Comparison of ENCODE assay signal across 1 cellular context in the genomic region with DNA sequence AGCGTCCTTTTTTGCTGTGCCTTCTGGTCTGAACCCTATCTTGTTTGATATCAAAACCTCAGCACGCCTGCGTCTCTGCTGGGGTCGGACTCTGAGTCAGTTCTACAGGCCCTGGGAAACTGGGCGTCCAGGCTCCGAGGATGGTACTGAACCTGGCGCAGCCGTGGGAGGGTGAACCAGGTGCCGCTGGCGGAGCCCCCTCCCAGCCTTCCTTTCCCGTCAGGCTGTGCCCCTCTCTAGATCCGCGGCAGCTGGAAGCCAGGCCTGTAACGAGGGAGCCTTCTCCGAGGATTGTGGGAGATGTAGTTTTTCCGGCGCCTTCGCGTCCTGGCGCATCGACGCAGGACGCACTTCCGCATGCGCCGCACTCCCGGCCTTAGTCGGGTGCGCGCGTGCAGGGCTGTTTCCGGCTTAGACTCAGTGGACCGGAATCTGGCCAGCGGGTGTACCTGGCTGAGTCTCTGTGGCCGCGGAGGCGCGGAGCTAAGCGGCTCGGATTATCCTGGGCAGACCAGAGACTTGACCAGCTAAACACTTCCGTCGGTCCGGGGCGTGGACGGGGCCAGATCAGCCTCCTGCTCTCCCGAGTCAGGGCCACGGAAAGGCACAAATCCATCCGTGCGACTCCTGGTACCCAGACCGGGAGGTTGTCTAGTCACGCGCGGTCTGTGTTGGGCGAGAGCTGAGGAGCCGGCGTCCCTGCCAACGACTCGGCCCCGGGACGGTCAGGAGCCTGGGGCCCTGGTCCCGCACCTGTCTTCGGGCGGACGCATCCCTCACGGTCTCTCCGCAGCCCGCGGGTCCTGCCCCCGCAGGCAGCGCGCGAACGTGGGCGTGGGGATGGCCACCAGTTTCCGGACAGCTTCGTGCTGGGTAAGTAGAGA.
TF ChIP-seq lines count a peak whose summit lies in the region.

A gene with protein sequence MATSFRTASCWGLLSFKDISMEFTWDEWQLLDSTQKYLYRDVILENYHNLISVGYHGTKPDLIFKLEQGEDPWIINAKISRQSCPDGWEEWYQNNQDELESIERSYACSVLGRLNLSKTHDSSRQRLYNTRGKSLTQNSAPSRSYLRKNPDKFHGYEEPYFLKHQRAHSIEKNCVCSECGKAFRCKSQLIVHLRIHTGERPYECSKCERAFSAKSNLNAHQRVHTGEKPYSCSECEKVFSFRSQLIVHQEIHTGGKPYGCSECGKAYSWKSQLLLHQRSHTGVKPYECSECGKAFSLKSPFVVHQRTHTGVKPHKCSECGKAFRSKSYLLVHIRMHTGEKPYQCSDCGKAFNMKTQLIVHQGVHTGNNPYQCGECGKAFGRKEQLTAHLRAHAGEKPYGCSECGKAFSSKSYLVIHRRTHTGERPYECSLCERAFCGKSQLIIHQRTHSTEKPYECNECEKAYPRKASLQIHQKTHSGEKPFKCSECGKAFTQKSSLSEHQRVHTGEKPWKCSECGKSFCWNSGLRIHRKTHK (plus strand): TSS at position 367 of the 884 bp plus-strand sequence. CDS start 474 bp downstream, at position 841.

TF ChIP-seq in HEK293, 187 proteins besides CTCF, POLR2A, EP300 and RAD21 (continued from another document and continues in another):
- TF ChIP-seq, protein P1, sequence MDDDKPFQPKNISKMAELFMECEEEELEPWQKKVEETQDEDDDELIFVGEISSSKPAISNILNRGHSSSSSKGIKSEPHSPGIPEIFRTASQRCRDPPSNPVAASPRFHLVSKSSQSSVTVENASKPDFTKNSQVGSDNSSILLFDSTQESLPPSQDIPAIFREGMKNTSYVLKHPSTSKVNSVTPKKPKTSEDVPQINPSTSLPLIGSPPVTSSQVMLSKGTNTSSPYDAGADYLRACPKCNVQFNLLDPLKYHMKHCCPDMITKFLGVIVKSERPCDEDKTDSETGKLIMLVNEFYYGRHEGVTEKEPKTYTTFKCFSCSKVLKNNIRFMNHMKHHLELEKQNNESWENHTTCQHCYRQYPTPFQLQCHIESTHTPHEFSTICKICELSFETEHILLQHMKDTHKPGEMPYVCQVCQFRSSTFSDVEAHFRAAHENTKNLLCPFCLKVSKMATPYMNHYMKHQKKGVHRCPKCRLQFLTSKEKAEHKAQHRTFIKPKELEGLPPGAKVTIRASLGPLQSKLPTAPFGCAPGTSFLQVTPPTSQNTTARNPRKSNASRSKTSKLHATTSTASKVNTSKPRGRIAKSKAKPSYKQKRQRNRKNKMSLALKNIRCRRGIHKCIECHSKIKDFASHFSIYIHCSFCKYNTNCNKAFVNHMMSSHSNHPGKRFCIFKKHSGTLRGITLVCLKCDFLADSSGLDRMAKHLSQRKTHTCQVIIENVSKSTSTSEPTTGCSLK (tag by site-specific recombination; IDR thresholded peaks at IDR 0.05) = no peak
- TF ChIP-seq, protein P2, sequence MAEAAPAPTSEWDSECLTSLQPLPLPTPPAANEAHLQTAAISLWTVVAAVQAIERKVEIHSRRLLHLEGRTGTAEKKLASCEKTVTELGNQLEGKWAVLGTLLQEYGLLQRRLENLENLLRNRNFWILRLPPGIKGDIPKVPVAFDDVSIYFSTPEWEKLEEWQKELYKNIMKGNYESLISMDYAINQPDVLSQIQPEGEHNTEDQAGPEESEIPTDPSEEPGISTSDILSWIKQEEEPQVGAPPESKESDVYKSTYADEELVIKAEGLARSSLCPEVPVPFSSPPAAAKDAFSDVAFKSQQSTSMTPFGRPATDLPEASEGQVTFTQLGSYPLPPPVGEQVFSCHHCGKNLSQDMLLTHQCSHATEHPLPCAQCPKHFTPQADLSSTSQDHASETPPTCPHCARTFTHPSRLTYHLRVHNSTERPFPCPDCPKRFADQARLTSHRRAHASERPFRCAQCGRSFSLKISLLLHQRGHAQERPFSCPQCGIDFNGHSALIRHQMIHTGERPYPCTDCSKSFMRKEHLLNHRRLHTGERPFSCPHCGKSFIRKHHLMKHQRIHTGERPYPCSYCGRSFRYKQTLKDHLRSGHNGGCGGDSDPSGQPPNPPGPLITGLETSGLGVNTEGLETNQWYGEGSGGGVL (tag by site-specific recombination; IDR thresholded peaks at IDR 0.05) = no peak
- TF ChIP-seq ZNF768 (tag by site-specific recombination; IDR thresholded peaks at IDR 0.05) = peak; percentile 47; the same call in 1 of the 2 replicates
- TF ChIP-seq, protein P3, sequence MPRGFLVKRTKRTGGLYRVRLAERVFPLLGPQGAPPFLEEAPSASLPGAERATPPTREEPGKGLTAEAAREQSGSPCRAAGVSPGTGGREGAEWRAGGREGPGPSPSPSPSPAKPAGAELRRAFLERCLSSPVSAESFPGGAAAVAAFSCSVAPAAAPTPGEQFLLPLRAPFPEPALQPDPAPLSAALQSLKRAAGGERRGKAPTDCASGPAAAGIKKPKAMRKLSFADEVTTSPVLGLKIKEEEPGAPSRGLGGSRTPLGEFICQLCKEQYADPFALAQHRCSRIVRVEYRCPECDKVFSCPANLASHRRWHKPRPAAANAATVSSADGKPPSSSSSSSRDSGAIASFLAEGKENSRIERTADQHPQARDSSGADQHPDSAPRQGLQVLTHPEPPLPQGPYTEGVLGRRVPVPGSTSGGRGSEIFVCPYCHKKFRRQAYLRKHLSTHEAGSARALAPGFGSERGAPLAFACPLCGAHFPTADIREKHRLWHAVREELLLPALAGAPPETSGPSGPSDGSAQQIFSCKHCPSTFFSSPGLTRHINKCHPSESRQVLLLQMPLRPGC (tag by site-specific recombination; IDR thresholded peaks at IDR 0.05) = 0 out of 2 replicates have a peak, but pooled peaks have one; percentile 12
- TF ChIP-seq ZEB2 (tag by site-specific recombination; IDR thresholded peaks at IDR 0.05) = peak; percentile 68
- no peak for TF ChIP-seq ZNF19 (tag by site-specific recombination; IDR thresholded peaks at IDR 0.05; ENCODE audit: low read depth)
- TF ChIP-seq ZBTB17 (tag by site-specific recombination; IDR thresholded peaks at IDR 0.05) = peak; percentile 98
- TF ChIP-seq ZNF169 (tag by site-specific recombination; IDR thresholded peaks at IDR 0.05) = peak; percentile 53; the same call in 1 of the 2 replicates
- no peak for TF ChIP-seq ZNF221 (tag by site-specific recombination; IDR thresholded peaks at IDR 0.05; ENCODE audit: borderline replicate concordance)
- TF ChIP-seq, protein P4, sequence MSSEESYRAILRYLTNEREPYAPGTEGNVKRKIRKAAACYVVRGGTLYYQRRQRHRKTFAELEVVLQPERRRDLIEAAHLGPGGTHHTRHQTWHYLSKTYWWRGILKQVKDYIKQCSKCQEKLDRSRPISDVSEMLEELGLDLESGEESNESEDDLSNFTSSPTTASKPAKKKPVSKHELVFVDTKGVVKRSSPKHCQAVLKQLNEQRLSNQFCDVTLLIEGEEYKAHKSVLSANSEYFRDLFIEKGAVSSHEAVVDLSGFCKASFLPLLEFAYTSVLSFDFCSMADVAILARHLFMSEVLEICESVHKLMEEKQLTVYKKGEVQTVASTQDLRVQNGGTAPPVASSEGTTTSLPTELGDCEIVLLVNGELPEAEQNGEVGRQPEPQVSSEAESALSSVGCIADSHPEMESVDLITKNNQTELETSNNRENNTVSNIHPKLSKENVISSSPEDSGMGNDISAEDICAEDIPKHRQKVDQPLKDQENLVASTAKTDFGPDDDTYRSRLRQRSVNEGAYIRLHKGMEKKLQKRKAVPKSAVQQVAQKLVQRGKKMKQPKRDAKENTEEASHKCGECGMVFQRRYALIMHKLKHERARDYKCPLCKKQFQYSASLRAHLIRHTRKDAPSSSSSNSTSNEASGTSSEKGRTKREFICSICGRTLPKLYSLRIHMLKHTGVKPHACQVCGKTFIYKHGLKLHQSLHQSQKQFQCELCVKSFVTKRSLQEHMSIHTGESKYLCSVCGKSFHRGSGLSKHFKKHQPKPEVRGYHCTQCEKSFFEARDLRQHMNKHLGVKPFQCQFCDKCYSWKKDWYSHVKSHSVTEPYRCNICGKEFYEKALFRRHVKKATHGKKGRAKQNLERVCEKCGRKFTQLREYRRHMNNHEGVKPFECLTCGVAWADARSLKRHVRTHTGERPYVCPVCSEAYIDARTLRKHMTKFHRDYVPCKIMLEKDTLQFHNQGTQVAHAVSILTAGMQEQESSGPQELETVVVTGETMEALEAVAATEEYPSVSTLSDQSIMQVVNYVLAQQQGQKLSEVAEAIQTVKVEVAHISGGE (tag by site-specific recombination; conservative IDR thresholded peaks at IDR 0.05; ENCODE audit: low read depth) = peak; percentile 97
- TF ChIP-seq ZNF292 (tag by site-specific recombination; IDR thresholded peaks at IDR 0.05; ENCODE audit: borderline replicate concordance, low read depth) = no peak
- no peak for TF ChIP-seq ZNF596 (tag by site-specific recombination; IDR thresholded peaks at IDR 0.05)
- no peak for TF ChIP-seq ZNF571 (tag by site-specific recombination; IDR thresholded peaks at IDR 0.05)
- TF ChIP-seq ZFHX2 (tag by site-specific recombination; conservative IDR thresholded peaks at IDR 0.05) = peak; percentile 83
- TF ChIP-seq GLIS1 (tag by site-specific recombination; IDR thresholded peaks at IDR 0.05) = no peak; the same call in 1 of the 2 replicates
- TF ChIP-seq ZNF837 (tag by site-specific recombination; IDR thresholded peaks at IDR 0.05) = no peak
- TF ChIP-seq ZNF555 (tag by site-specific recombination; conservative IDR thresholded peaks at IDR 0.05) = no peak
- no peak for TF ChIP-seq HOXD13 (CRISPR knock-in tag; IDR thresholded peaks at IDR 0.05; ENCODE audit: borderline replicate concordance)
- no peak for TF ChIP-seq OSR2 (tag by site-specific recombination; IDR thresholded peaks at IDR 0.05)
- TF ChIP-seq ZNF121 (tag by site-specific recombination; IDR thresholded peaks at IDR 0.05) = no peak
- TF ChIP-seq WT1 (tag by site-specific recombination; IDR thresholded peaks at IDR 0.05) = no peak
- TF ChIP-seq ZFP69B (tag by site-specific recombination; IDR thresholded peaks at IDR 0.05) = no peak
- no peak for TF ChIP-seq ZNF433 (tag by site-specific recombination; IDR thresholded peaks at IDR 0.05; ENCODE audit: low read depth)
- no peak for TF ChIP-seq ZNF132 (tag by site-specific recombination; IDR thresholded peaks at IDR 0.05; ENCODE audit: borderline replicate concordance)
- TF ChIP-seq KLF9 (tag by site-specific recombination; IDR thresholded peaks at IDR 0.05; ENCODE audit: low read depth) = peak; percentile 44; the same call in 1 of the 2 replicates
- no peak for TF ChIP-seq ZNF701 (tag by site-specific recombination; IDR thresholded peaks at IDR 0.05)
- 0 out of 2 replicates have a peak, but pooled peaks have one; percentile 29 for TF ChIP-seq ZNF626 (tag by site-specific recombination; IDR thresholded peaks at IDR 0.05)
- no peak for TF ChIP-seq ZNF112 (tag by site-specific recombination; IDR thresholded peaks at IDR 0.05)
- TF ChIP-seq ZNF37A (tag by site-specific recombination; IDR thresholded peaks at IDR 0.05) = no peak
- TF ChIP-seq, protein P5, sequence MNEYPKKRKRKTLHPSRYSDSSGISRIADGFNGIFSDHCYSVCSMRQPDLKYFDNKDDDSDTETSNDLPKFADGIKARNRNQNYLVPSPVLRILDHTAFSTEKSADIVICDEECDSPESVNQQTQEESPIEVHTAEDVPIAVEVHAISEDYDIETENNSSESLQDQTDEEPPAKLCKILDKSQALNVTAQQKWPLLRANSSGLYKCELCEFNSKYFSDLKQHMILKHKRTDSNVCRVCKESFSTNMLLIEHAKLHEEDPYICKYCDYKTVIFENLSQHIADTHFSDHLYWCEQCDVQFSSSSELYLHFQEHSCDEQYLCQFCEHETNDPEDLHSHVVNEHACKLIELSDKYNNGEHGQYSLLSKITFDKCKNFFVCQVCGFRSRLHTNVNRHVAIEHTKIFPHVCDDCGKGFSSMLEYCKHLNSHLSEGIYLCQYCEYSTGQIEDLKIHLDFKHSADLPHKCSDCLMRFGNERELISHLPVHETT (tag by site-specific recombination; IDR thresholded peaks at IDR 0.05) = no peak; the same call in 1 of the 2 replicates
- TF ChIP-seq, protein P6, sequence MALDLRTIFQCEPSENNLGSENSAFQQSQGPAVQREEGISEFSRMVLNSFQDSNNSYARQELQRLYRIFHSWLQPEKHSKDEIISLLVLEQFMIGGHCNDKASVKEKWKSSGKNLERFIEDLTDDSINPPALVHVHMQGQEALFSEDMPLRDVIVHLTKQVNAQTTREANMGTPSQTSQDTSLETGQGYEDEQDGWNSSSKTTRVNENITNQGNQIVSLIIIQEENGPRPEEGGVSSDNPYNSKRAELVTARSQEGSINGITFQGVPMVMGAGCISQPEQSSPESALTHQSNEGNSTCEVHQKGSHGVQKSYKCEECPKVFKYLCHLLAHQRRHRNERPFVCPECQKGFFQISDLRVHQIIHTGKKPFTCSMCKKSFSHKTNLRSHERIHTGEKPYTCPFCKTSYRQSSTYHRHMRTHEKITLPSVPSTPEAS (tag by site-specific recombination; IDR thresholded peaks at IDR 0.05) = no peak; the same call in 1 of the 2 replicates
- TF ChIP-seq ZBTB1 (tag by site-specific recombination; IDR thresholded peaks at IDR 0.05) = no peak
- TF ChIP-seq HOXA7 (CRISPR knock-in tag; IDR thresholded peaks at IDR 0.05; ENCODE audit: borderline replicate concordance) = no peak
- peak; percentile 77 for TF ChIP-seq ZBTB21 (tag by site-specific recombination; IDR thresholded peaks at IDR 0.05)
- no peak for TF ChIP-seq ZNF544 (tag by site-specific recombination; IDR thresholded peaks at IDR 0.05)
- no peak for TF ChIP-seq ZNF585B (tag by site-specific recombination; IDR thresholded peaks at IDR 0.05)
- TF ChIP-seq REPIN1 (tag by site-specific recombination; IDR thresholded peaks at IDR 0.05; ENCODE audit: low read depth) = peak; percentile 67; the same call in 1 of the 2 replicates
- no peak for TF ChIP-seq ZFP41 (tag by site-specific recombination; IDR thresholded peaks at IDR 0.05; ENCODE audit: borderline replicate concordance)
- peak; percentile 77 for TF ChIP-seq ZBTB8A (tag by site-specific recombination; IDR thresholded peaks at IDR 0.05)
- TF ChIP-seq ZNF174 (tag by site-specific recombination; IDR thresholded peaks at IDR 0.05) = no peak
- no peak for TF ChIP-seq YY2 (tag by site-specific recombination; IDR thresholded peaks at IDR 0.05)
- TF ChIP-seq ZNF391 (tag by site-specific recombination; IDR thresholded peaks at IDR 0.05; ENCODE audit: borderline replicate concordance, low read depth) = no peak
- TF ChIP-seq ZNF140 (tag by site-specific recombination; IDR thresholded peaks at IDR 0.05) = no peak
- TF ChIP-seq ZNF404 (tag by site-specific recombination; IDR thresholded peaks at IDR 0.05) = no peak
- TF ChIP-seq RBAK (tag by site-specific recombination; IDR thresholded peaks at IDR 0.05) = no peak
